9 cellular contexts compared by ENCODE assay signal in the genomic region with DNA sequence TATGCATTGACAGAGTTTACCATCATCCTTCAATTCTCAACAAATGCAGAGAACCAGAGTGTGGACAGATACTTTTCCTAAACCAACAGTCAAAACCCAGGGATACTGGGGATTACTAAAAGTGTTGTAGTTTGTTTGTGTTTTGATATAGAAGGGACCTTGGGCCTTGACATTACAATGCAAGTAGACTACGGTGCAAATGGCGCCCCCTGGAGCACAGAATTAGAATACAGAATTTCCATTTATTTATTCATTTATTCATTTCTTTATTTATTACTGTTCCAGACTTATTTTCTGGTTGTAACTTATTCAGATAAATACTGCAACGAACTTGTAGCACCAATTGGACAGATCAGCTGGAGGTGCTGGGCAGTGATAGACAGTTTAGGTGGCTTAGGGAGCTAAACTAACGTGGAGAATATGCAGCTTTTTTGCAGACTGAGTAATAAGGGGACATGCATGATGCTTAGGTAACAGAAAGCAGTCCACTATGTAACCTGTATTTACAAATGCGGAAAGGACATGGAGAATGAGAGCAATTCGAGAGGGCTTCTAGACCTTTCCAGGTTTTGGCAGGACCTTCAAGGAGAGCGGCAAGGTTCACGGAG.
A peak's percentile ranks its signal among the peaks of the same experiment; 100 is the strongest.
DNase-seq lines count a peak whose midpoint lies in the region; ATAC-seq and TF ChIP-seq lines count a peak whose summit lies in the region.
"Had no signal": no experiment of that assay in that cellular context is flagged by ENCODE, and none has a peak within 500 bp of the region (broad histone marks: within the 10 kb centered on the region; RNA-seq: fewer than 3 reads in every experiment).

No MANE protein-coding gene starts in this region.

- in situ Hi-C loops in ACHN (cut with HindIII; ENCODE audit: low pct_ligation_motif_present, low pct_unique_long_range_greater_than_20kb, low sequenced_read_pairs): no loop called here

- ATAC-seq in GM21528 (IDR thresholded peaks at IDR 0.05; ENCODE audit: low FRiP score, unreplicated experiment) (no peak), HG03342 (IDR thresholded peaks at IDR 0.05; ENCODE audit: unreplicated experiment) (no peak)
- ATAC-seq: stimulated activated naive CD8-positive, alpha-beta T cell treated with anti-CD3 and anti-CD28 coated beads, Interleukin-15, amount 100 ng/mL, for 72 hours had no signal

- DNase-seq in ACHN: peak; percentile 63
- DNase-seq in SKM-1 treated with dmso at 0.1 percent for 144 hours (lab: John Stamatoyannopoulos, UW; ENCODE audit: unreplicated experiment): peak; percentile 26
- DNase-seq in glomerular visceral epithelial cell (ENCODE audit: extremely low spot score): peak; percentile 59
- DNase-seq in stimulated activated CD4-positive, alpha-beta T cell treated with anti-CD3 and anti-CD28 coated beads, Interleukin-4, amount 100 ng/mL, for 1 hour: peak; percentile 4
- DNase-seq in activated gamma-delta T cell treated with Interleukin-2 at 50 U/mL for 16 hours: no peak

- peak; percentile 41; the same call in 1 of the 2 replicates for TF ChIP-seq CTCF in GM12875 (IDR thresholded peaks at IDR 0.05; ENCODE audit: borderline replicate concordance, insufficient read depth, low read depth, low read length)

- no peak overlapping the region for H3K4me3 ChIP-seq in GM12875 (ENCODE audit: low read depth, low read length)
